1 cellular context compared by ENCODE assay signal in the genomic region with DNA sequence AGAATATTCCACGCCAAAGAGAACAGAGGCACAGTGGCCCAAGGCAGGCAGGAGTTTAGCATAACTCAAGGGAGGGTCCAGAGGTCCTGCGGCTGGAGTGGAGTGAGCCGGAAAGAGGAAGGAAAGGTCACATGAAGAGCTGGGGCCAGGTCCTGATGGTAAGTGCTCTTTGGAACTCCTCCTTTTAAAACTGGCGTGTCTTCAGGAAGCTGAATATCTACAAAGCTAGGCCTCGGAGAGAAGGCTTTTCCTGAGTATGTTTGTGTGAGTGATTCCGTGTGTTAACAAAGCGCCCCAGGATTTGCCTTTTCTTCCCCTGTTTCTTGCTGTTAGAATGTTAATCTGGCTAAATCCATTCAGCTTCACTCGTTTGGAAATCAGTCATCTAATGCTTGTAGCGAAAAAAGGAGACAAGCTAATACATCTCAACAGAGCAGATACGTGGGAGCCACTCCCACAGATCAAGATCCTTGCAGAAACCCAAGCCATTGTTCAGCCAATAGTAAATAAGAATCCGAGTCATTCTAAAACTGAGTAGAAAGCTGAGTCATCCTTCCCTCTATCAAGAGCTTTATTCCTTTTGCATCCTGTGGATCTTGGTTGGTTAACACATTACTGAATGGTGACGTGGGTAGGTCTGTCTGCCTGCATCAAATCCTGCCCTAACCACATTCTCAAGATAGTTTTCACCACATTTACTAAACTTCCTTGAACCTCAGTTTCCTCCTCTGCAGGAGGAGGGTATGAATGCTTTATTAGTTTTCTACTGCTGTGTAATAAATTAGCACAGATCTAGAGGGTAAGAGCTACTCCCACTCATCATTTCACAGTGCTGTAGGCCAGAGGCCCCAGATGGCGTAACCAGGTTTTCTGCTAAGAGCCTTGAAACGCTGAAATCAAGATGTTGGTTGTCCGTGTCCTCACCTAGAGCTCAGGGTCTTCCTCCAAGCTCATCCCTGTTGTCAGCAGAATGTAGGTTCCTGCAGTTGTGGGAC.
TF ChIP-seq lines count a peak whose summit lies in the region.

No MANE protein-coding gene starts in this region.

TF ChIP-seq in IMR-90, 13 proteins besides CTCF, POLR2A, EP300 and RAD21 (continued from another document):
- TF ChIP-seq, protein P1, sequence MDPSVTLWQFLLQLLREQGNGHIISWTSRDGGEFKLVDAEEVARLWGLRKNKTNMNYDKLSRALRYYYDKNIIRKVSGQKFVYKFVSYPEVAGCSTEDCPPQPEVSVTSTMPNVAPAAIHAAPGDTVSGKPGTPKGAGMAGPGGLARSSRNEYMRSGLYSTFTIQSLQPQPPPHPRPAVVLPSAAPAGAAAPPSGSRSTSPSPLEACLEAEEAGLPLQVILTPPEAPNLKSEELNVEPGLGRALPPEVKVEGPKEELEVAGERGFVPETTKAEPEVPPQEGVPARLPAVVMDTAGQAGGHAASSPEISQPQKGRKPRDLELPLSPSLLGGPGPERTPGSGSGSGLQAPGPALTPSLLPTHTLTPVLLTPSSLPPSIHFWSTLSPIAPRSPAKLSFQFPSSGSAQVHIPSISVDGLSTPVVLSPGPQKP (IDR thresholded peaks at IDR 0.05; ENCODE audit: borderline replicate concordance, low read depth, low read length), result no peak
- no peak for TF ChIP-seq MXI1 (IDR thresholded peaks at IDR 0.05; ENCODE audit: borderline replicate concordance, low read depth, low read length)
- no peak for TF ChIP-seq MAZ (IDR thresholded peaks at IDR 0.05; ENCODE audit: borderline replicate concordance, low read depth, low read length)
- peak; percentile 76 for TF ChIP-seq MAFK (IDR thresholded peaks at IDR 0.05; ENCODE audit: low read depth, low read length)
- TF ChIP-seq CHD1 (IDR thresholded peaks at IDR 0.05; ENCODE audit: low read depth, low read length), result no peak
- TF ChIP-seq SMC3 (IDR thresholded peaks at IDR 0.05; ENCODE audit: low read depth, low read length), result no peak
- TF ChIP-seq RCOR1 (IDR thresholded peaks at IDR 0.05; ENCODE audit: insufficient replicate concordance, low read length), result no peak
- TF ChIP-seq, protein P2, sequence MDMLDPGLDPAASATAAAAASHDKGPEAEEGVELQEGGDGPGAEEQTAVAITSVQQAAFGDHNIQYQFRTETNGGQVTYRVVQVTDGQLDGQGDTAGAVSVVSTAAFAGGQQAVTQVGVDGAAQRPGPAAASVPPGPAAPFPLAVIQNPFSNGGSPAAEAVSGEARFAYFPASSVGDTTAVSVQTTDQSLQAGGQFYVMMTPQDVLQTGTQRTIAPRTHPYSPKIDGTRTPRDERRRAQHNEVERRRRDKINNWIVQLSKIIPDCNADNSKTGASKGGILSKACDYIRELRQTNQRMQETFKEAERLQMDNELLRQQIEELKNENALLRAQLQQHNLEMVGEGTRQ (IDR thresholded peaks at IDR 0.05; ENCODE audit: low read depth, low read length), result no peak
- no peak for TF ChIP-seq RFX5 (IDR thresholded peaks at IDR 0.05; ENCODE audit: low read depth, low read length)
